ENCODE assay signal across 13 cellular contexts in genomic region chr2:191894681-191895147, GRCh38. TPM values are rescaled to one million over a fixed set of nuclear protein-coding genes. Genes with fewer than 3 reads are reported as not detected.
A peak's percentile ranks its signal among the peaks of the same experiment; 100 is the strongest.
DNase-seq lines count a peak whose midpoint lies in the region; ATAC-seq, FAIRE-seq and TF ChIP-seq lines count a peak whose summit lies in the region.
"Had no signal": no experiment of that assay in that cellular context is flagged by ENCODE, and none has a peak within 500 bp of the region (broad histone marks: within the 10 kb centered on the region; RNA-seq: fewer than 3 reads in every experiment).

No MANE protein-coding gene starts in this region.

- in situ Hi-C loops in mammary epithelial cell (cut with MboI; ENCODE audit: low sequenced_read_pairs in 2 of 2), result no loop called here

- peak overlapping the region; percentile 61 for H3K27ac ChIP-seq in mammary epithelial cell (ENCODE audit: insufficient read depth, low read depth, low read length)
- H3K27ac ChIP-seq in tibial artery, result no peak overlapping the region

- H3K9ac ChIP-seq in mammary epithelial cell (ENCODE audit: insufficient read depth, low read length), result no peak overlapping the region

- H3K79me2 ChIP-seq in mammary epithelial cell (ENCODE audit: insufficient read depth, low read length), result no peaks in the 10 kb centered on the region

- H2AFZ ChIP-seq in mammary epithelial cell (ENCODE audit: low read depth, low read length), result no peak overlapping the region

- H3K4me2 ChIP-seq in mammary epithelial cell (ENCODE audit: insufficient read depth, low read depth, low read length), result peak overlapping the region; percentile 37

- peak; percentile 69 for DNase-seq in GM04503 (ENCODE audit: low read depth)
- peak; percentile 86 for DNase-seq in mammary epithelial cell
- DNase-seq in myocyte (ENCODE audit: low read depth), result peak; percentile 52
- DNase-seq in tibial artery, result no peak
- no peak for DNase-seq in D721Med (ENCODE audit: insufficient read length, low spot score)
- DNase-seq in NCI-H1417 treated with DMSO at 0.1 percent for 48 hours (lab: John Stamatoyannopoulos, UW), result no peak
- DNase-seq: activated naive CD4-positive, alpha-beta T cell treated with anti-CD3 and anti-CD28 coated beads, Interleukin-2, amount 10 ng/mL, durations not matched to agents 7 days and 5 days; DMS79; erythroblast; NCI-H1092; stimulated activated naive CD4-positive, alpha-beta T cell treated with Interleukin-2 at 50 U/mL for 16 hours had no signal

- no peaks in the 10 kb centered on the region for H3K9me3 ChIP-seq in mammary epithelial cell (replicated peaks; ENCODE audit: insufficient read depth, low read length)
- H3K9me3 ChIP-seq in tibial artery, result no peaks in the 10 kb centered on the region

- peaks cover 40% of the 10 kb centered on the region for H3K4me1 ChIP-seq in mammary epithelial cell (ENCODE audit: insufficient read depth, low read length)
- H3K4me1 ChIP-seq in tibial artery, result peaks cover 0 to 7% (median 2%) of the 10 kb centered on the region in 4 donors

- FAIRE-seq in D721Med (lab: Jason Lieb, UNC), result no peak

- intact Hi-C loops in mammary epithelial cell (cut with micrococcal nuclease) (loop anchor here (5.0 kb wide), 1 partner anchor 47 kb away; the partner anchor contains the start of gene CAVIN2), tibial artery (cut with DNase I; ENCODE audit: low total_unique reads) (no loop called here)

- WGBS in mammary epithelial cell (ENCODE audit: low coverage, missing lambda C conversion rate), result 0% methylated on average over 3 of the region's 3 CpGs

- TF ChIP-seq CTCF in mammary epithelial cell (conservative IDR thresholded peaks at IDR 0.05 in 1 of 2, IDR thresholded peaks at IDR 0.05 in 1 of 2; ENCODE audit: extremely low read depth in 1 of 2, insufficient read depth in 1 of 2, low read depth in 1 of 2, low read length in 2 of 2), result no peak
- TF ChIP-seq CTCF in tibial artery (IDR thresholded peaks at IDR 0.05), result no peak
- no peak for TF ChIP-seq CTCF in D721Med (IDR thresholded peaks at IDR 0.05; ENCODE audit: insufficient read depth, missing control alignments)

- no peaks in the 10 kb centered on the region for H3K27me3 ChIP-seq in mammary epithelial cell (ENCODE audit: insufficient read depth, low read length)
- H3K27me3 ChIP-seq in tibial artery, result no peaks in the 10 kb centered on the region

- H3K4me3 ChIP-seq in mammary epithelial cell (replicated peaks in 1 of 3; ENCODE audit: insufficient read depth in 1 of 3, low read depth in 2 of 3, low read length in 3 of 3), result no peak overlapping the region
- no peak overlapping the region for H3K4me3 ChIP-seq in tibial artery

- no peaks in the 10 kb centered on the region for H4K20me1 ChIP-seq in mammary epithelial cell (ENCODE audit: insufficient read depth, low read length)

- peak; percentile 53 for ATAC-seq in HG03469 (IDR thresholded peaks at IDR 0.05; ENCODE audit: unreplicated experiment)
- no peak for ATAC-seq in GM18502 (IDR thresholded peaks at IDR 0.05; ENCODE audit: poor library complexity, unreplicated experiment)

- dilution Hi-C loops in mammary epithelial cell (cut with HindIII; ENCODE audit: low sequenced_read_pairs), result no loop called here

- CTCF ChIA-PET in mammary epithelial cell (lab: Charles Lee; ENCODE audit: low non-redundant PET), result no interaction called here

- H3K36me3 ChIP-seq in mammary epithelial cell (ENCODE audit: insufficient read depth, low read length), result no peaks in the 10 kb centered on the region
- no peaks in the 10 kb centered on the region for H3K36me3 ChIP-seq in tibial artery

- BruUV-seq in mammary epithelial cell (replicated peaks; lab: Mats Ljungman, UMichigan), result no TSS peak

RNA-seq across cellular contexts. Expression of gene CAVIN2, which starts 47.8 kb away (rescaled TPM):
- 10 to 100 TPM in 1 of 2 donors, 1 to 10 TPM in 1; 9.4 to 10.2 TPM for total RNA-seq in mammary epithelial cell
- polyA plus RNA-seq in mammary epithelial cell, result 20.7 TPM
- polyA minus RNA-seq in mammary epithelial cell, result 16.0 TPM
- total RNA-seq in myocyte, result 56.5 and 57.8 TPM in 2 replicates
- polyA plus RNA-seq in myocyte (2012), result 36.2 TPM

Comparison
In these comparisons a context has a peak if more than half of its experiments do, and no peak if none do; other contexts are left out.
1. DNase-seq: peak in GM04503 (single experiment), mammary epithelial cell (single experiment) and myocyte (single experiment); none in tibial artery (0 of 2), D721Med (single experiment) and NCI-H1417 treated with DMSO at 0.1 percent for 48 hours (single experiment).